1 cellular context compared by ENCODE assay signal in genomic region chr16:87778830-87779579, GRCh38.
TF ChIP-seq lines count a peak whose summit lies in the region.

No MANE protein-coding gene starts in this region.

TF ChIP-seq in K562, 482 proteins besides CTCF, POLR2A, EP300 and RAD21 (continued from another document and continues in another):
- TF ChIP-seq ATF2 (CRISPR knock-in tag; IDR thresholded peaks at IDR 0.05) (no peak), ZEB2 (IDR thresholded peaks at IDR 0.05) (peak; percentile 61; the same call in 1 of the 2 replicates), HCFC1 (IDR thresholded peaks at IDR 0.05; ENCODE audit: low read depth, low read length) (peak; percentile 59), ETV5 (CRISPR knock-in tag; IDR thresholded peaks at IDR 0.05; ENCODE audit: low read depth) (peak; percentile 90), ZFP36 (IDR thresholded peaks at IDR 0.05; ENCODE audit: low read depth, low read length, partially characterized antibody) (peak; percentile 65), HMGN3 (IDR thresholded peaks at IDR 0.05; ENCODE audit: borderline replicate concordance, extremely low read depth, insufficient read length, low read depth, low read length) (peak; percentile 62), ID3 (CRISPR knock-in tag; IDR thresholded peaks at IDR 0.05) (peak; percentile 36; the same call in 1 of the 2 replicates), ID3 (tag; IDR thresholded peaks at IDR 0.05) (peak; percentile 94), RB1 (IDR thresholded peaks at IDR 0.05; ENCODE audit: low read depth) (peak; percentile 90), ZNF512 (tag; IDR thresholded peaks at IDR 0.05) (no peak), HOXB6 (CRISPR knock-in tag; IDR thresholded peaks at IDR 0.05; ENCODE audit: borderline replicate concordance) (peak; percentile 75; the same call in 1 of the 2 replicates), FOXK1 (CRISPR knock-in tag; IDR thresholded peaks at IDR 0.05; ENCODE audit: borderline replicate concordance) (no peak), GTF2B (IDR thresholded peaks at IDR 0.05; ENCODE audit: extremely low read depth, insufficient read length) (no peak), RCOR1 (IDR thresholded peaks at IDR 0.05; ENCODE audit: borderline replicate concordance in 1 of 2, low read depth in 2 of 2, low read length in 2 of 2) (peak in 1 of 2 experiments; percentile 96; a peak in 2 of 4 replicates), SRSF3 (IDR thresholded peaks at IDR 0.05; ENCODE audit: insufficient read depth, low read length) (peak; percentile 100), ZNF589 (CRISPR knock-in tag; IDR thresholded peaks at IDR 0.05; ENCODE audit: low read depth) (peak; percentile 98), SMARCA4 (IDR thresholded peaks at IDR 0.05) (peak; percentile 47; the same call in 1 of the 2 replicates), NR4A1 (CRISPR knock-in tag; IDR thresholded peaks at IDR 0.05) (no peak; the same call in 1 of the 2 replicates), NR4A1 (tag; IDR thresholded peaks at IDR 0.05) (peak; percentile 96), ZMIZ1 (IDR thresholded peaks at IDR 0.05; ENCODE audit: low read depth in 2 of 2, low read length in 2 of 2) (peak in 1 of 2 experiments; percentile 68; a peak in 1 of 4 replicates), CEBPB (tag; IDR thresholded peaks at IDR 0.05) (peak; percentile 100), ATF4 (CRISPR knock-in tag; IDR thresholded peaks at IDR 0.05) (peak; percentile 100), ZNF79 (CRISPR knock-in tag; IDR thresholded peaks at IDR 0.05; ENCODE audit: low read depth) (peak; percentile 32; the same call in 1 of the 2 replicates), SNRNP70 (optimal IDR thresholded peaks at IDR 0.05; ENCODE audit: low read depth, low read length) (no peak), SMAD3 (CRISPR knock-in tag; conservative IDR thresholded peaks at IDR 0.05) (peak; percentile 80), NRF1 (conservative IDR thresholded peaks at IDR 0.05 in 1 of 2, IDR thresholded peaks at IDR 0.05 in 1 of 2) (peak; percentile 36 to 49; a peak in 3 of 4 replicates), DMBX1 (CRISPR knock-in tag; IDR thresholded peaks at IDR 0.05; ENCODE audit: borderline replicate concordance) (peak; percentile 96), HDAC8 (tag; IDR thresholded peaks at IDR 0.05) (peak; percentile 95), TRIM24 (IDR thresholded peaks at IDR 0.05) (peak; percentile 87 to 93), NFXL1 (CRISPR knock-in tag; IDR thresholded peaks at IDR 0.05) (peak; percentile 85), MAZ (CRISPR knock-in tag; conservative IDR thresholded peaks at IDR 0.05 in 1 of 2, IDR thresholded peaks at IDR 0.05 in 1 of 2) (peak; percentile 82 to 93; a peak in 3 of 4 replicates), HNRNPH1 (optimal IDR thresholded peaks at IDR 0.05; ENCODE audit: low read depth, low read length) (no peak), ELF2 (CRISPR knock-in tag; IDR thresholded peaks at IDR 0.05) (peak; percentile 58; the same call in 1 of the 2 replicates), TGIF2 (CRISPR knock-in tag; IDR thresholded peaks at IDR 0.05) (no peak), RFX5 (IDR thresholded peaks at IDR 0.05; ENCODE audit: low read depth, low read length) (no peak), STAT6 (CRISPR knock-in tag; IDR thresholded peaks at IDR 0.05) (0 out of 2 replicates have a peak, but pooled peaks have one; percentile 50), ZBTB17 (CRISPR knock-in tag; IDR thresholded peaks at IDR 0.05) (peak; percentile 86), FOXJ3 (CRISPR knock-in tag; IDR thresholded peaks at IDR 0.05) (no peak), FOSL1 (tag; conservative IDR thresholded peaks at IDR 0.05) (peak; percentile 73), XRCC5 (IDR thresholded peaks at IDR 0.05; ENCODE audit: low read depth, low read length) (peak; percentile 88), CREB3 (tag; conservative IDR thresholded peaks at IDR 0.05; ENCODE audit: low read depth) (peak; percentile 92), GTF3C2 (IDR thresholded peaks at IDR 0.05; ENCODE audit: borderline replicate concordance, extremely low read depth, insufficient read length) (no peak), ETV1 (tag; conservative IDR thresholded peaks at IDR 0.05; ENCODE audit: low read depth) (peak; percentile 80), PBX2 (CRISPR knock-in tag; IDR thresholded peaks at IDR 0.05; ENCODE audit: low read depth) (no peak), PBX2 (tag; conservative IDR thresholded peaks at IDR 0.05; ENCODE audit: low read depth) (peak; percentile 37; the same call in 1 of the 2 replicates), DACH1 (IDR thresholded peaks at IDR 0.05; ENCODE audit: partially characterized antibody) (peak; percentile 58), NCOA6 (IDR thresholded peaks at IDR 0.05) (no peak), NR2F6 (CRISPR knock-in tag; IDR thresholded peaks at IDR 0.05) (peak; percentile 17; the same call in 1 of the 2 replicates)
